ENCODE assay signal across 10 cellular contexts in the genomic region with DNA sequence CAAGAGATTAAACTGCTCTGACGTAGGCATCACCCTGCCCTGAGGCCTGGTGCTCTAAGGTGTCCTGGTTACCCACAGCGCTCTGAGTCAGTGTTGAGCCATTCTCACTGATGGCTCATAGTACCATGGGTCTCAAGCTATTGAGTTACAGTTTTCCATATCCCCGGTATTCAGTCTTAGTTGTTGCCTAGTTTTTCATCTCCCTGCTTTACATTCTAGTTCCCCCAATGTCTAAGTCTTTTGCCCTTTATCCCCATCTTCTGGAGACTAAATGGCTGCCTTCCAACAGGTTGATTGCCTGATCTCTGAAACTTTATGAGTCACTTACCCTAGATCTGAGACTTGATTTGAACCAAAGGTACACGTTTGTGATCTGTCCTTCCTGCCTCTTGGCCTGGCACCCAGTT.
DNase-seq lines count a peak whose midpoint lies in the region; ATAC-seq and TF ChIP-seq lines count a peak whose summit lies in the region.
"Had no signal": no experiment of that assay in that cellular context is flagged by ENCODE, and none has a peak within 500 bp of the region (broad histone marks: within the 10 kb centered on the region; RNA-seq: fewer than 3 reads in every experiment).

No MANE protein-coding gene starts in this region.

- TF ChIP-seq CTCF in PC-9 (conservative IDR thresholded peaks at IDR 0.05), result no peak
- no peak for TF ChIP-seq CTCF in stomach (IDR thresholded peaks at IDR 0.05)

- peak; percentile 39 for DNase-seq in stimulated activated CD4-positive, alpha-beta T cell treated with anti-CD3 and anti-CD28 coated beads, Interleukin-15, amount 100 ng/mL, for 24 hours
- DNase-seq in stimulated activated CD4-positive, alpha-beta T cell treated with anti-CD3 and anti-CD28 coated beads, Interleukin-4, amount 100 ng/mL, for 24 hours, result no peak
- DNase-seq in PC-9, result peak; percentile 96 to 98
- DNase-seq in stomach, result peak; percentile 31
- DNase-seq in NCI-H510A treated with DMSO at 0.1 percent for 48 hours (lab: John Stamatoyannopoulos, UW), result no peak
- no peak for DNase-seq in Kasumi-1 (lab: John Stamatoyannopoulos, UW)
- DNase-seq: erythroblast, NCI-H2227 treated with DMSO at 0.1 percent for 48 hours had no signal

- WGBS in stomach, 5 donors, result 68 to 87% (median 77%) methylated on average over 4 of the region's 4 CpGs

- H3K4me1 ChIP-seq in PC-9 (replicated peaks; ENCODE audit: insufficient read depth) (peaks cover 33% of the 10 kb centered on the region), stomach (peaks cover 0 to 19% (median 8%) of the 10 kb centered on the region in 4 donors)

- peak; percentile 67 for ATAC-seq in esophagus mucosa
- ATAC-seq in GM18858 (IDR thresholded peaks at IDR 0.05; ENCODE audit: unreplicated experiment), result no peak

- BruUV-seq in PC-9 (replicated peaks; lab: Mats Ljungman, UMichigan), result no TSS peak

- H3K9me2 ChIP-seq in PC-9 (ENCODE audit: insufficient read depth), result no peaks in the 10 kb centered on the region

- no peak for TF ChIP-seq POLR2A in stomach (IDR thresholded peaks at IDR 0.05)

- peak overlapping the region; percentile 35 for H2AFZ ChIP-seq in PC-9

- H3K27me3 ChIP-seq in PC-9 (ENCODE audit: insufficient read depth, low read depth), result no peaks in the 10 kb centered on the region
- H3K27me3 ChIP-seq in stomach, result no peaks in the 10 kb centered on the region

- CTCF ChIA-PET in PC-9 (lab: Charles Lee), result interaction anchor here (0.9 to 1.2 kb wide), 4 partner anchors 34 to 166 kb away, joined by 3 to 4 read pairs (median 4); no protein-coding TSS in a partner anchor

- H3K27ac ChIP-seq in PC-9, result peak overlapping the region; percentile 84
- H3K27ac ChIP-seq in stomach, result no peak overlapping the region

- no peaks in the 10 kb centered on the region for H3K79me2 ChIP-seq in PC-9 (ENCODE audit: low read depth)

- H3K9me3 ChIP-seq in PC-9 (ENCODE audit: insufficient read depth, low read depth), result peaks cover 14% of the 10 kb centered on the region
- no peaks in the 10 kb centered on the region for H3K9me3 ChIP-seq in stomach

- H3K4me2 ChIP-seq in PC-9, result peak overlapping the region; percentile 61

- no peak overlapping the region for H3K4me3 ChIP-seq in PC-9
- H3K4me3 ChIP-seq in stomach, result no peak overlapping the region

- H3F3A ChIP-seq in PC-9 (ENCODE audit: insufficient read depth, low read depth), result peaks cover 19% of the 10 kb centered on the region

- H3K36me3 ChIP-seq in PC-9 (ENCODE audit: low read depth) (no peaks in the 10 kb centered on the region), stomach (no peaks in the 10 kb centered on the region)

- TF ChIP-seq EP300 in stomach (IDR thresholded peaks at IDR 0.05), result no peak

- no peaks in the 10 kb centered on the region for H4K20me1 ChIP-seq in PC-9 (ENCODE audit: insufficient read depth)

- POLR2A ChIA-PET in PC-9 (lab: Charles Lee; ENCODE audit: unreplicated experiment), result interaction anchor here (0.6 to 2.0 kb wide), 4 partner anchors 76 to 427 kb away, joined by 3 to 10 read pairs (median 6); no protein-coding TSS in a partner anchor

- intact Hi-C loops in PC-9 (cut with micrococcal nuclease; ENCODE audit: unreplicated experiment), result loop anchor here (1.0 to 5.0 kb wide), 10 partner anchors 34 to 804 kb away; a partner anchor contains a TSS
- intact Hi-C loops in stomach (cut with DNase I; ENCODE audit: low total_unique reads), result no loop called here

Comparison
In these comparisons a context has a peak if more than half of its experiments do, and no peak if none do; other contexts are left out.
1. DNase-seq: peak in stimulated activated CD4-positive, alpha-beta T cell treated with anti-CD3 and anti-CD28 coated beads, Interleukin-15, amount 100 ng/mL, for 24 hours (single experiment), PC-9 (2 of 2) and stomach (single experiment); none in stimulated activated CD4-positive, alpha-beta T cell treated with anti-CD3 and anti-CD28 coated beads, Interleukin-4, amount 100 ng/mL, for 24 hours (single experiment), NCI-H510A treated with DMSO at 0.1 percent for 48 hours (single experiment) and Kasumi-1 (0 of 2).